In the genomic region with DNA sequence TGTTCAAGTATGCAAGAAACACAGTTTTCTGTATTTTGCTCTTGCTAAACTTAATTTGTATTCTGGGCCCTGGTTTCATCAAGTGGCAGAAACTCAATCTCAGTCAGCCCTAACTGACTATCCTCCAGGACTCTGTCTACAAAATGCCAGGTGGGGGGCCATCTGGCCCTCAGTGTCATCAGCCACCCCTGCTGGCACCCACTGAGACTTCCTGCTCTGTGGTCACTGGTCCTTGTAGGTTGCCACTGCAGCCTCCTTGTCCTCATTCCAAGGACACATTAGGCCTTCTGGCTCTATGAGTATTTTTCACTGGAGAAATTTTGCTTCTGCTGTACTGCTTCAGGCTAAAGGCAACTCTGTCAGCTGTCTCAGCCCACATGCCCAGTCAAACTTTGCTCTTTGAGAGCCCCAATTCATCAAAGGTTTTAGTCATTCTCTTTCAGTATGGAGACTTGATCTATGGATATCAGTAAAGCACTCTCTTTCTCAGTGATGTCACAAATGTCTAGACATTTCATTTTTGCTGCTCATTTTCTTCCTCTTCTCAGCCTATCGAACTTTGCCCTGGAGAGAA, we compare ENCODE assay signal across 27 cellular contexts.
A peak's percentile ranks its signal among the peaks of the same experiment; 100 is the strongest.
DNase-seq lines count a peak whose midpoint lies in the region; ATAC-seq, FAIRE-seq and TF ChIP-seq lines count a peak whose summit lies in the region.
"Had no signal": no experiment of that assay in that cellular context is flagged by ENCODE, and none has a peak within 500 bp of the region (broad histone marks: within the 10 kb centered on the region; RNA-seq: fewer than 3 reads in every experiment).

No MANE protein-coding gene starts in this region.

- no peak overlapping the region for H3K27ac Mint-ChIP-seq in mesothelial cell of epicardium
- H3K27ac Mint-ChIP-seq: activated CD4-positive, alpha-beta memory T cell treated with anti-CD3 and anti-CD28 coated beads, Interleukin-2, amount 10 ng/mL, durations not matched to agents 7 days and 5 days; activated naive CD4-positive, alpha-beta T cell treated with anti-CD3 and anti-CD28 coated beads, Interleukin-2, amount 10 ng/mL, durations not matched to agents 7 days and 5 days; naive thymus-derived CD8-positive, alpha-beta T cell; stimulated activated naive B cell treated with anti-CD40 and anti-IgM and Interleukin-4, amounts not matched to agents 10 μg/mL and 1 μg/mL and 100 μg/mL, for 72 hours; T-helper 1 cell treated with Interleukin-12 subunit alpha and Interleukin-12 subunit beta and Interleukin-4 antibody, amounts not matched to agents 30 μg/mL and 1 μg/mL, for 36 hours had no signal

- no peaks in the 10 kb centered on the region for H3K9me3 Mint-ChIP-seq in mesothelial cell of epicardium
- H3K9me3 Mint-ChIP-seq: activated CD4-positive, alpha-beta memory T cell treated with anti-CD3 and anti-CD28 coated beads, Interleukin-2, amount 10 ng/mL, durations not matched to agents 7 days and 5 days; T-helper 1 cell treated with Interleukin-12 subunit alpha and Interleukin-12 subunit beta and Interleukin-4 antibody, amounts not matched to agents 30 μg/mL and 1 μg/mL, for 36 hours had no signal

- no peak for TF ChIP-seq CTCF in mesothelial cell of epicardium (IDR thresholded peaks at IDR 0.05; ENCODE audit: unreplicated experiment)

- no peaks in the 10 kb centered on the region for H3K27me3 Mint-ChIP-seq in mesothelial cell of epicardium (ENCODE audit: low read depth)
- H3K27me3 Mint-ChIP-seq: activated CD4-positive, alpha-beta memory T cell treated with anti-CD3 and anti-CD28 coated beads, Interleukin-2, amount 10 ng/mL, durations not matched to agents 7 days and 5 days; activated naive CD4-positive, alpha-beta T cell treated with anti-CD3 and anti-CD28 coated beads, Interleukin-2, amount 10 ng/mL, durations not matched to agents 7 days and 5 days; central memory CD8-positive, alpha-beta T cell; naive thymus-derived CD8-positive, alpha-beta T cell; stimulated activated naive B cell treated with anti-CD40 and anti-IgM and Interleukin-4, amounts not matched to agents 10 μg/mL and 1 μg/mL and 100 μg/mL, for 72 hours had no signal

- no peak for FAIRE-seq in urothelium cell line (lab: Jason Lieb, UNC)
- FAIRE-seq: pancreas had no signal

- peak; percentile 20 for DNase-seq in NCI-H69 (lab: John Stamatoyannopoulos, UW)
- DNase-seq in urothelium cell line (ENCODE audit: low spot score): no peak
- no peak for DNase-seq in NCI-H1436 treated with DMSO at 0.1 percent for 48 hours (lab: John Stamatoyannopoulos, UW)
- DNase-seq in SIG-M5 (lab: John Stamatoyannopoulos, UW): no peak
- no peak for DNase-seq in mesothelial cell of epicardium (ENCODE audit: low spot score in 2 of 2, unreplicated experiment in 2 of 2)
- DNase-seq: activated CD4-positive, alpha-beta memory T cell treated with anti-CD3 and anti-CD28 coated beads, Interleukin-2, amount 10 ng/mL, durations not matched to agents 7 days and 5 days; activated naive CD4-positive, alpha-beta T cell treated with anti-CD3 and anti-CD28 coated beads, Interleukin-2, amount 10 ng/mL, durations not matched to agents 7 days and 5 days; activated T-cell treated with anti-CD3 and anti-CD28 coated beads, Interleukin-2, amount 50 U/mL, for 1 hour; aorta; effector CD8-positive, alpha-beta T cell; gastrocnemius medialis; IMR-90; kidney glomerular epithelial cell; mesendoderm; naive thymus-derived CD8-positive, alpha-beta T cell; NCI-H187 treated with DMSO at 0.1 percent for 48 hours; NCI-H510A treated with DMSO at 0.1 percent for 48 hours; pancreas; PC-9; stimulated activated naive B cell treated with anti-CD40 and anti-IgM and Interleukin-4, amounts not matched to agents 10 μg/mL and 1 μg/mL and 100 μg/mL, for 72 hours had no signal

- no peaks in the 10 kb centered on the region for H3K36me3 Mint-ChIP-seq in mesothelial cell of epicardium
- H3K36me3 Mint-ChIP-seq: activated naive CD4-positive, alpha-beta T cell treated with anti-CD3 and anti-CD28 coated beads, Interleukin-2, amount 10 ng/mL, durations not matched to agents 7 days and 5 days; naive thymus-derived CD8-positive, alpha-beta T cell; stimulated activated naive B cell treated with anti-CD40 and anti-IgM and Interleukin-4, amounts not matched to agents 10 μg/mL and 1 μg/mL and 100 μg/mL, for 72 hours had no signal

- no peak overlapping the region for H3K4me3 Mint-ChIP-seq in mesothelial cell of epicardium
- H3K4me3 Mint-ChIP-seq: activated CD4-positive, alpha-beta memory T cell treated with anti-CD3 and anti-CD28 coated beads, Interleukin-2, amount 10 ng/mL, durations not matched to agents 7 days and 5 days; activated naive CD4-positive, alpha-beta T cell treated with anti-CD3 and anti-CD28 coated beads, Interleukin-2, amount 10 ng/mL, durations not matched to agents 7 days and 5 days; central memory CD8-positive, alpha-beta T cell; naive thymus-derived CD8-positive, alpha-beta T cell; stimulated activated naive B cell treated with anti-CD40 and anti-IgM and Interleukin-4, amounts not matched to agents 10 μg/mL and 1 μg/mL and 100 μg/mL, for 72 hours; T-helper 1 cell treated with Interleukin-12 subunit alpha and Interleukin-12 subunit beta and Interleukin-4 antibody, amounts not matched to agents 30 μg/mL and 1 μg/mL, for 36 hours had no signal

- ATAC-seq in GM18502 (IDR thresholded peaks at IDR 0.05; ENCODE audit: poor library complexity, unreplicated experiment) (peak; percentile 40), GM21390 (IDR thresholded peaks at IDR 0.05; ENCODE audit: unreplicated experiment) (peak; percentile 42), HG02981 (IDR thresholded peaks at IDR 0.05; ENCODE audit: unreplicated experiment) (peak; percentile 43)
- ATAC-seq: esophagus mucosa; gastrocnemius medialis; HCT116; naive thymus-derived CD8-positive, alpha-beta T cell; pancreas; stimulated activated naive B cell treated with anti-CD40 and anti-IgM and Interleukin-4, amounts not matched to agents 10 μg/mL and 1 μg/mL and 100 μg/mL, for 72 hours had no signal

- H3K4me1 Mint-ChIP-seq in mesothelial cell of epicardium: peaks cover 7% of the 10 kb centered on the region
- H3K4me1 Mint-ChIP-seq: activated CD4-positive, alpha-beta memory T cell treated with anti-CD3 and anti-CD28 coated beads, Interleukin-2, amount 10 ng/mL, durations not matched to agents 7 days and 5 days; activated naive CD4-positive, alpha-beta T cell treated with anti-CD3 and anti-CD28 coated beads, Interleukin-2, amount 10 ng/mL, durations not matched to agents 7 days and 5 days; central memory CD8-positive, alpha-beta T cell; naive thymus-derived CD8-positive, alpha-beta T cell; stimulated activated naive B cell treated with anti-CD40 and anti-IgM and Interleukin-4, amounts not matched to agents 10 μg/mL and 1 μg/mL and 100 μg/mL, for 72 hours had no signal
